Comparison of ENCODE assay signal across 1 cellular context in the genomic region with DNA sequence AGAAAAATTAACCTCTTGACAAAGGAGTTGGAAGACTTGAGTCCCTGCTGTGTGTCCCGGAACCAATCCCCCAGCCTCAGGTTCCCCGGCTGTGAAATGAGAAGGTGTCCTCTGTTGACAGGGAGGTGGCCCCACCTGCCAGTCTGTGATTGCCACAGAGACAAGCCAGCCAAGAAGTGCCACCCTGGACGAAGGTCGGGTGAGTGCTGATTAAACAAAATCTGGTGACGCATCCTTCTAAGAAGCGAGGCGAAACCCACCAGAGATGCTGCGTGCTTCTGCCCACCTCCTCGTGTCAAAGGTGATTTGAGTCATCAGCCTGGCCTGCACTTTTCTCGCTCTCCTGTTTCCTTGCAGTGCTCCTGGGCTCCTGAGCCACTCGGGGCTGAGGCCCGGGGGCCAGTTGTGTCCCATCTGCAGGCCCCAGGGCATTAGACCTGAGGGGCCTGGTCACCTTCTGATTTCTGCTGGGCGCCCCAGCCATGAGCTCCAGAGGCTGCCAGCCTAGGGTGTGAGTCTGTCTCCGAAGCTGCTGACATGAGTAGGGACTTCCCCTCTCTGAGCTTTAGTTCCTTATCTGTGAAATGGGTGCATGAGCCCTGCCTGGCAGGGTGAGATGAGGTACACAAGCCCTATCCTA.
TF ChIP-seq lines count a peak whose summit lies in the region.

No MANE protein-coding gene starts in this region.

TF ChIP-seq in SK-N-SH, 30 proteins besides CTCF, POLR2A, EP300 and RAD21 (continued from another document):
- TF ChIP-seq MXI1 (IDR thresholded peaks at IDR 0.05; ENCODE audit: low read depth, low read length), result no peak
TF ChIP-seq in SK-N-SH: peak in this region for 0.
